Comparison of ENCODE assay signal across 1 cellular context in the genomic region with DNA sequence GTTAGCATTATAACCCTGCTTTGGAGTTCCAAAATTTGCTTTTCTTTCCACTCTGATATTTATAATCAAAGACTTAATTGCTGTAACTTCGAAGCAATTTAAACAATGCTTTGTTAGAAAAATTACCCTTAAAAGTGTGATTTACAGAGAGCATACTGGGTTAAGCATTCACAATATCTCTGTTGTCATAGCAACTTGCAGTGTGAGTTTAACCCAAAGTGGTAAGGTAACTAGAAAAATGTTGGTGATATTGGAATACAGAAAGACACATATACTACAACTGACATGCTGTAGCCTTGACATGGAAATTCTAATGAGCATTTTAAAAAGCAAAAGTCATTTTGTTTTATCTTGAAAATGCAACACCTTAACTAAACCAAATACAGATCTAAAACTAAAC.
TF ChIP-seq lines count a peak whose summit lies in the region.

No MANE protein-coding gene starts in this region.

TF ChIP-seq in HepG2, 621 proteins besides CTCF, POLR2A, EP300 and RAD21 (continued from another document):
- TF ChIP-seq, protein P1, sequence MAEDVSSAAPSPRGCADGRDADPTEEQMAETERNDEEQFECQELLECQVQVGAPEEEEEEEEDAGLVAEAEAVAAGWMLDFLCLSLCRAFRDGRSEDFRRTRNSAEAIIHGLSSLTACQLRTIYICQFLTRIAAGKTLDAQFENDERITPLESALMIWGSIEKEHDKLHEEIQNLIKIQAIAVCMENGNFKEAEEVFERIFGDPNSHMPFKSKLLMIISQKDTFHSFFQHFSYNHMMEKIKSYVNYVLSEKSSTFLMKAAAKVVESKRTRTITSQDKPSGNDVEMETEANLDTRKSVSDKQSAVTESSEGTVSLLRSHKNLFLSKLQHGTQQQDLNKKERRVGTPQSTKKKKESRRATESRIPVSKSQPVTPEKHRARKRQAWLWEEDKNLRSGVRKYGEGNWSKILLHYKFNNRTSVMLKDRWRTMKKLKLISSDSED (CRISPR knock-in tag; IDR thresholded peaks at IDR 0.05) = no peak
